ENCODE assay signal across 11 cellular contexts in the genomic region with DNA sequence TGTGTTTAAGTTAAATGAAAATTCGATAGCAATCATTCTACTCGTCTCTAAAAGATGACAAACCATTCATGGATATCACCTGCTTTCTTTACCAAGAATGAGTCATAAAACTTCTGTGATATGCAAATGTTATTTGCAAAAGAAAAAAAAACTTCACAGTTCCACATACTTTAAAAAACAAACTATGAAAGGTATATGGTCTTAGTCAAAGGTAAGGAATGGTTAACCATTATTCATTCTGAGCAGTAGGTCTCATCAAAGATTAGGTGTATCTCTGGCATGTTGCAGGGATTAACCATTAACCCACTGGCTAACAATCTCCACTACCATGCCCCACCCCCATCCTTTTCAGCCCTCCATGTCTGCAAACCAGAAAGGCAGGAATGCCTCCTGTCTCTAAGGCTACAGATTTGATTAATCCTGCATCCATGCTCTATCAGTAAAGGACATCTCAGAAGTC. TPM values are rescaled to one million over a fixed set of nuclear protein-coding genes. Genes with fewer than 3 reads are reported as not detected.
DNase-seq lines count a peak whose midpoint lies in the region; ATAC-seq and TF ChIP-seq lines count a peak whose summit lies in the region.
"Had no signal": no experiment of that assay in that cellular context is flagged by ENCODE, and none has a peak within 500 bp of the region (broad histone marks: within the 10 kb centered on the region; RNA-seq: fewer than 3 reads in every experiment).

No MANE protein-coding gene starts in this region.

- H3K4me3 ChIP-seq in Caco-2 (ENCODE audit: low read depth, low read length) (peak overlapping the region; percentile 34), epithelial cell of esophagus (ENCODE audit: low read length) (no peak overlapping the region)
- H3K4me3 ChIP-seq: Peyer's patch had no signal

- BruUV-seq in Caco-2 (replicated peaks; lab: Mats Ljungman, UMichigan): no TSS peak

- no peaks in the 10 kb centered on the region for H3K36me3 ChIP-seq in Caco-2 (ENCODE audit: control insufficient read depth, insufficient read depth, low read length)
- H3K36me3 ChIP-seq: Peyer's patch had no signal

- DNase-seq in Caco-2 (peak; percentile 97), epithelial cell of esophagus (ENCODE audit: low read depth) (peak; percentile 79), putamen (ENCODE audit: low spot score) (no peak), cerebellum (ENCODE audit: low spot score) (no peak), cortex of kidney (lab: John Stamatoyannopoulos, UW) (no peak)
- no peak for DNase-seq in activated CD8-positive, alpha-beta memory T cell treated with anti-CD3 and anti-CD28 coated beads, Interleukin-2, amount 50 U/mL, for 48 hours
- DNase-seq: CD8-positive, alpha-beta T cell; nucleus accumbens had no signal

- H3K4me1 Mint-ChIP-seq in Caco-2 (ENCODE audit: low read depth, unreplicated experiment): peaks cover 47% of the 10 kb centered on the region

- TF ChIP-seq CTCF in Caco-2 (IDR thresholded peaks at IDR 0.05; ENCODE audit: insufficient read depth in 1 of 2, low read depth in 1 of 2, low read length in 1 of 2, severe bottlenecking in 1 of 2, unreplicated experiment in 1 of 2): no peak
- TF ChIP-seq CTCF in epithelial cell of esophagus (IDR thresholded peaks at IDR 0.05; ENCODE audit: insufficient read depth, low read depth, low read length, missing control alignments): no peak

- intact Hi-C loops in Caco-2 (cut with micrococcal nuclease; ENCODE audit: unreplicated experiment): loop anchor here (1.0 to 5.0 kb wide), 10 partner anchors 9 to 290 kb away; partner anchors contain the start of genes CENPF and PTPN14

- peak overlapping the region; percentile 92 for H3K27ac Mint-ChIP-seq in Caco-2 (ENCODE audit: unreplicated experiment)
- H3K27ac Mint-ChIP-seq: CD8-positive, alpha-beta T cell had no signal

- H3K9me3 Mint-ChIP-seq in Caco-2 (ENCODE audit: unreplicated experiment): peaks cover 24% of the 10 kb centered on the region
- H3K9me3 Mint-ChIP-seq: CD8-positive, alpha-beta T cell had no signal

- no peaks in the 10 kb centered on the region for H3K27me3 Mint-ChIP-seq in Caco-2 (ENCODE audit: insufficient read depth, unreplicated experiment)

- CTCF ChIA-PET in Caco-2 (lab: Charles Lee): interaction anchor here (1.4 kb wide), 1 partner anchor 42 kb away, joined by 4 read pairs; no protein-coding TSS in a partner anchor

- H3K4me1 ChIP-seq in Caco-2: peaks cover 59% of the 10 kb centered on the region

- peak overlapping the region; percentile 65 for H3K4me3 Mint-ChIP-seq in Caco-2 (ENCODE audit: unreplicated experiment)
- H3K4me3 Mint-ChIP-seq: CD8-positive, alpha-beta T cell had no signal

- ATAC-seq in GM19468 (IDR thresholded peaks at IDR 0.05; ENCODE audit: extremely low read depth, unreplicated experiment): peak; percentile 76
- peak; percentile 78 for ATAC-seq in HG03460 (IDR thresholded peaks at IDR 0.05; ENCODE audit: unreplicated experiment)
- ATAC-seq: CD8-positive, alpha-beta T cell had no signal

- H3K36me3 Mint-ChIP-seq in Caco-2 (ENCODE audit: insufficient read depth, unreplicated experiment): peaks cover 81% of the 10 kb centered on the region
- H3K36me3 Mint-ChIP-seq: CD8-positive, alpha-beta T cell had no signal

- peaks cover 6% of the 10 kb centered on the region; the same call in 1 of the 2 replicates for H3K9me3 ChIP-seq in Caco-2
- H3K9me3 ChIP-seq: Peyer's patch had no signal

- H3K27me3 ChIP-seq in Caco-2 (replicated peaks; ENCODE audit: control insufficient read depth, insufficient read depth, low read length): no peaks in the 10 kb centered on the region
- H3K27me3 ChIP-seq: Peyer's patch had no signal

- POLR2A ChIA-PET in Caco-2 (lab: Charles Lee): interaction anchor here (2.7 kb wide), 1 partner anchor 45 kb away, joined by 18 read pairs; the partner anchor contains the start of gene PTPN14

RNA-seq across cellular contexts. Expression of gene PTPN14, which starts 44.4 kb away (rescaled TPM):
- total RNA-seq in Caco-2 (2022): 103 and 108 TPM in 2 replicates
- 6.0 TPM for total RNA-seq in cerebellum
- total RNA-seq: CD8-positive, alpha-beta T cell had no signal

Comparison
In these comparisons a context has a peak if more than half of its experiments do, and no peak if none do; other contexts are left out.
1. DNase-seq: peak in Caco-2 (2 of 2) and epithelial cell of esophagus (single experiment); none in putamen (single experiment), cerebellum (single experiment), activated CD8-positive, alpha-beta memory T cell treated with anti-CD3 and anti-CD28 coated beads, Interleukin-2, amount 50 U/mL, for 48 hours (single experiment) and cortex of kidney (single experiment).
2. RNA of gene PTPN14, which starts 44.4 kb away (total RNA-seq): 103 to 108 TPM in Caco-2; 6.0 TPM in cerebellum (single experiment); every median in the first group is over 10 times any median in the second.